Comparison of ENCODE assay signal across 1 cellular context in the genomic region with DNA sequence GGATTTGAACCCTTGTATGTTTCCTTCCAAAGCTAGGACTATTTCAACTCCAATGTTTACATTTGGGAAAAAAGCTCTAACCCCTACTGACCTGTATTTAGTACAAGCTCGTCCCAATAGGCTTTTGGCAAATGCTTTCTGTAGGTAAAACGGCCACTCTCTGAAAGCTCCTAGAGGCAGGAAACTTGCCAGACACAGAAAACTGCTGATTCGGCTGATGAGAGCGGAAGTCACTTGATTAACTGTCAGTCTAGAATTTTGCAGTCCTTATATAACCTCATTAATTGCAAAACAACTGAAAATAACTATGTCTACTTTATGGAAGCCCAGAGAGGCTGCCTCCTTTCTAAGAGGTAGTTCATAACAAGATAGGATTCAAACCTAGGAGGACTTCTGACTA.
TF ChIP-seq lines count a peak whose summit lies in the region.

No MANE protein-coding gene starts in this region.

TF ChIP-seq in K562, 482 proteins besides CTCF, POLR2A, EP300 and RAD21:
- TF ChIP-seq EP400 (IDR thresholded peaks at IDR 0.05) = no peak
- TF ChIP-seq, protein P1, sequence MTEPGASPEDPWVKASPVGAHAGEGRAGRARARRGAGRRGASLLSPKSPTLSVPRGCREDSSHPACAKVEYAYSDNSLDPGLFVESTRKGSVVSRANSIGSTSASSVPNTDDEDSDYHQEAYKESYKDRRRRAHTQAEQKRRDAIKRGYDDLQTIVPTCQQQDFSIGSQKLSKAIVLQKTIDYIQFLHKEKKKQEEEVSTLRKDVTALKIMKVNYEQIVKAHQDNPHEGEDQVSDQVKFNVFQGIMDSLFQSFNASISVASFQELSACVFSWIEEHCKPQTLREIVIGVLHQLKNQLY (CRISPR knock-in tag; conservative IDR thresholded peaks at IDR 0.05) = no peak
- peak; percentile 72 for TF ChIP-seq ZNF316 (IDR thresholded peaks at IDR 0.05)
- TF ChIP-seq ETV1 (tag; conservative IDR thresholded peaks at IDR 0.05; ENCODE audit: low read depth) = peak; percentile 40; the same call in 1 of the 2 replicates
- TF ChIP-seq, protein P2, sequence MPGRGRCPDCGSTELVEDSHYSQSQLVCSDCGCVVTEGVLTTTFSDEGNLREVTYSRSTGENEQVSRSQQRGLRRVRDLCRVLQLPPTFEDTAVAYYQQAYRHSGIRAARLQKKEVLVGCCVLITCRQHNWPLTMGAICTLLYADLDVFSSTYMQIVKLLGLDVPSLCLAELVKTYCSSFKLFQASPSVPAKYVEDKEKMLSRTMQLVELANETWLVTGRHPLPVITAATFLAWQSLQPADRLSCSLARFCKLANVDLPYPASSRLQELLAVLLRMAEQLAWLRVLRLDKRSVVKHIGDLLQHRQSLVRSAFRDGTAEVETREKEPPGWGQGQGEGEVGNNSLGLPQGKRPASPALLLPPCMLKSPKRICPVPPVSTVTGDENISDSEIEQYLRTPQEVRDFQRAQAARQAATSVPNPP (IDR thresholded peaks at IDR 0.05; ENCODE audit: borderline replicate concordance, insufficient read depth, insufficient read length) = no peak
- TF ChIP-seq MAFK (IDR thresholded peaks at IDR 0.05; ENCODE audit: low read length) = peak; percentile 16; the same call in 1 of the 2 replicates
- TF ChIP-seq, protein P3, sequence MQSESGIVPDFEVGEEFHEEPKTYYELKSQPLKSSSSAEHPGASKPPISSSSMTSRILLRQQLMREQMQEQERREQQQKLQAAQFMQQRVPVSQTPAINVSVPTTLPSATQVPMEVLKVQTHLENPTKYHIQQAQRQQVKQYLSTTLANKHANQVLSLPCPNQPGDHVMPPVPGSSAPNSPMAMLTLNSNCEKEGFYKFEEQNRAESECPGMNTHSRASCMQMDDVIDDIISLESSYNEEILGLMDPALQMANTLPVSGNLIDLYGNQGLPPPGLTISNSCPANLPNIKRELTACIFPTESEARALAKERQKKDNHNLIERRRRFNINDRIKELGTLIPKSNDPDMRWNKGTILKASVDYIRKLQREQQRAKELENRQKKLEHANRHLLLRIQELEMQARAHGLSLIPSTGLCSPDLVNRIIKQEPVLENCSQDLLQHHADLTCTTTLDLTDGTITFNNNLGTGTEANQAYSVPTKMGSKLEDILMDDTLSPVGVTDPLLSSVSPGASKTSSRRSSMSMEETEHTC (IDR thresholded peaks at IDR 0.05) = no peak
- peak; percentile 42 for TF ChIP-seq MAFG (tag; conservative IDR thresholded peaks at IDR 0.05)
- peak; percentile 58; the same call in 1 of the 2 replicates for TF ChIP-seq C11orf30 (IDR thresholded peaks at IDR 0.05; ENCODE audit: low read depth)
- TF ChIP-seq MAFF (IDR thresholded peaks at IDR 0.05; ENCODE audit: low read length) = no peak
